Comparison of ENCODE assay signal across 27 cellular contexts in the genomic region with DNA sequence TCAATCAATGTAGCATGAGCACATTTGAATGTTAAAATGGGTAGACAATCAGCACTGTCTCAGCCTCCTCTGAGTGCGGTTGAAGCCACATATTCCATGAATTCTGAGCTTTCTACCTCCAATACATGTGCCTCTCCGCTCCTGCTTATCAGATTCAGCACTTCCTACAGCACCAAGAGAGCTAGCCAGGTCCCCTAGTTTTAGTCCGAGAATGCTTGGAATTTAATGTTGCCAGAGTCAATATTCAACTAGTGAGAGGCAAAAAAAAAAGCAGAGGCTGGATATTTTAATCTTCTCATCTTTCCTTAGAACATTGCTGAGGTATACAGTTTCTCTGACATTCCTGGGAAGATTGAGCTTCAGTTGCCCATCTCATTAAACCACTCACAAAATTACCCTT.
"Had no signal": no experiment of that assay in that cellular context is flagged by ENCODE, and none has a peak within 500 bp of the region (broad histone marks: within the 10 kb centered on the region; RNA-seq: fewer than 3 reads in every experiment).

No MANE protein-coding gene starts in this region.

- H3K4me3 Mint-ChIP-seq: activated CD4-positive, alpha-beta memory T cell treated with anti-CD3 and anti-CD28 coated beads for 36 hours; activated CD4-positive, alpha-beta T cell treated with anti-CD3 and anti-CD28 coated beads, Interleukin-2, amount 10 ng/mL, durations not matched to agents 7 days and 5 days; activated naive CD4-positive, alpha-beta T cell treated with anti-CD3 and anti-CD28 coated beads for 36 hours; activated naive CD8-positive, alpha-beta T cell; activated T-helper 17 cell treated with anti-CD3 and anti-CD28 coated beads, Interleukin-2, amount 50 U/mL, for 72 hours; T-cell had no signal

- H3K4me3 ChIP-seq: cardiac muscle cell had no signal

- H3K27ac Mint-ChIP-seq: activated CD4-positive, alpha-beta memory T cell treated with anti-CD3 and anti-CD28 coated beads for 36 hours; activated CD4-positive, alpha-beta T cell treated with anti-CD3 and anti-CD28 coated beads, Interleukin-2, amount 10 ng/mL, durations not matched to agents 7 days and 5 days; activated naive CD4-positive, alpha-beta T cell treated with anti-CD3 and anti-CD28 coated beads for 36 hours; activated naive CD8-positive, alpha-beta T cell; activated T-helper 17 cell treated with anti-CD3 and anti-CD28 coated beads, Interleukin-2, amount 50 U/mL, for 72 hours; T-cell had no signal

- H3K4me1 Mint-ChIP-seq: activated CD4-positive, alpha-beta T cell treated with anti-CD3 and anti-CD28 coated beads, Interleukin-2, amount 10 ng/mL, durations not matched to agents 7 days and 5 days; activated T-helper 17 cell treated with anti-CD3 and anti-CD28 coated beads, Interleukin-2, amount 50 U/mL, for 72 hours; T-cell had no signal

- H3K27ac ChIP-seq: brain microvascular endothelial cell, cardiac muscle cell, VCaP had no signal

- H3K27me3 Mint-ChIP-seq: activated CD4-positive, alpha-beta memory T cell treated with anti-CD3 and anti-CD28 coated beads for 36 hours; activated CD4-positive, alpha-beta T cell treated with anti-CD3 and anti-CD28 coated beads, Interleukin-2, amount 10 ng/mL, durations not matched to agents 7 days and 5 days; activated naive CD8-positive, alpha-beta T cell; activated T-helper 17 cell treated with anti-CD3 and anti-CD28 coated beads, Interleukin-2, amount 50 U/mL, for 72 hours; T-cell had no signal

- ATAC-seq: activated T-helper 17 cell treated with anti-CD3 and anti-CD28 coated beads, Interleukin-2, amount 50 U/mL, for 72 hours; T-cell had no signal

- H3K27me3 ChIP-seq: brain microvascular endothelial cell, cardiac muscle cell had no signal

- H3K9me3 Mint-ChIP-seq: activated CD4-positive, alpha-beta T cell treated with anti-CD3 and anti-CD28 coated beads, Interleukin-2, amount 10 ng/mL, durations not matched to agents 7 days and 5 days had no signal

- DNase-seq: activated CD4-positive, alpha-beta memory T cell treated with anti-CD3 and anti-CD28 coated beads for 36 hours; activated CD4-positive, alpha-beta T cell treated with anti-CD3 and anti-CD28 coated beads, Interleukin-2, amount 10 ng/mL, durations not matched to agents 7 days and 5 days; activated CD4-positive, CD25-positive, alpha-beta regulatory T cell; activated CD8-positive, alpha-beta memory T cell treated with anti-CD3 and anti-CD28 coated beads for 24 hours; activated gamma-delta T cell; activated naive CD4-positive, alpha-beta T cell treated with anti-CD3 and anti-CD28 coated beads for 36 hours; activated T-cell treated with anti-CD3 and anti-CD28 coated beads for 4 hours; activated T-cell treated with anti-CD3 and anti-CD28 coated beads, Interleukin-2, amount 50 U/mL, for 48 hours; amygdala; brain microvascular endothelial cell; cerebellar nuclear complex; Kasumi-1; NCI-H1092; NCI-H1417; NCI-H1930; NCI-H2171; NCI-H226; NCI-H526; NCI-H774; SHP77; T-cell; T-helper 2 cell; T1000 had no signal

- H3K36me3 ChIP-seq: brain microvascular endothelial cell, cardiac muscle cell had no signal

- H3K36me3 Mint-ChIP-seq: activated CD4-positive, alpha-beta memory T cell treated with anti-CD3 and anti-CD28 coated beads for 36 hours; activated naive CD8-positive, alpha-beta T cell; T-cell had no signal
